In the genomic region with DNA sequence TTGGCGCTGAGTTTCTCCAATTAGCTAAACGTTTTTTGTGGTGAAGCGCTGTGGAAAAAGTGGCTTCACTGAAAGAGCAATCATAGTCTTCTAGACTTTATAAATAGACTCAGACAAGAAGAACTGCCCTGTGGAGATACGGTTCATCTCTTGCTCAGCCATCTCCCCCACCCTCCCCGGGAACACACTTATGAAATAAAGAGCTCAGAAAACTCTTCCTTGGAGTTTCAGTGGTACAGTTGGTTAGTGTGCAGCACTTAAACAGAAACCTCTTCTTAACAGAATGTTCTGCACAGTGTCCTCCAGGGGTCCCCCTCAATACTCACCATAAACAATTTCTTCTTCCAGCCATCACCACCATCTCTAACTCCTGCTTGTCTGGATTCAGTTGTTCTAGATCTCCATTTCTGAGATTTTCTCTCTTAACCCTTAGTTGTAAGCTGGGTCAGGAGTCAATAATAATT, we compare ENCODE assay signal across 9 cellular contexts.
A peak's percentile ranks its signal among the peaks of the same experiment; 100 is the strongest.
DNase-seq lines count a peak whose midpoint lies in the region; ATAC-seq lines count a peak whose summit lies in the region.
"Had no signal": no experiment of that assay in that cellular context is flagged by ENCODE, and none has a peak within 500 bp of the region (broad histone marks: within the 10 kb centered on the region; RNA-seq: fewer than 3 reads in every experiment).

No MANE protein-coding gene starts in this region.

- H3K27me3 ChIP-seq in CD4-positive, CD25-positive, alpha-beta regulatory T cell (ENCODE audit: control insufficient read depth, insufficient read depth, low read length): no peaks in the 10 kb centered on the region
- H3K27me3 ChIP-seq in MG63: no peaks in the 10 kb centered on the region

- H3K4me3 Mint-ChIP-seq in CD4-positive, CD25-positive, alpha-beta regulatory T cell: no peak overlapping the region
- H3K4me3 Mint-ChIP-seq: activated T-cell treated with anti-CD3 and anti-CD28 coated beads, Interleukin-2, amount 50 U/mL, for 72 hours had no signal

- no peaks in the 10 kb centered on the region for H3K9me3 ChIP-seq in CD4-positive, CD25-positive, alpha-beta regulatory T cell (ENCODE audit: control insufficient read depth in 2 of 2, low read length in 2 of 2)
- H3K9me3 ChIP-seq in MG63: no peaks in the 10 kb centered on the region

- no peaks in the 10 kb centered on the region for H3K9me3 Mint-ChIP-seq in CD4-positive, CD25-positive, alpha-beta regulatory T cell
- H3K9me3 Mint-ChIP-seq: activated T-cell treated with anti-CD3 and anti-CD28 coated beads, Interleukin-2, amount 50 U/mL, for 72 hours had no signal

- H3K4me1 Mint-ChIP-seq in CD4-positive, CD25-positive, alpha-beta regulatory T cell: peaks cover 0 to 33% (median 8%) of the 10 kb centered on the region in 4 donors

- peak overlapping the region in 2 of 3 donors; percentile 7 to 69 for H3K27ac Mint-ChIP-seq in CD4-positive, CD25-positive, alpha-beta regulatory T cell
- H3K27ac Mint-ChIP-seq: activated T-cell treated with anti-CD3 and anti-CD28 coated beads, Interleukin-2, amount 50 U/mL, for 72 hours had no signal

- H3K4me3 ChIP-seq in CD4-positive, CD25-positive, alpha-beta regulatory T cell (ENCODE audit: low read depth, low read length): no peak overlapping the region
- H3K4me3 ChIP-seq in MG63: no peak overlapping the region

- no peaks in the 10 kb centered on the region for H3K27me3 Mint-ChIP-seq in CD4-positive, CD25-positive, alpha-beta regulatory T cell

- no peak overlapping the region for H3K27ac ChIP-seq in CD4-positive, CD25-positive, alpha-beta regulatory T cell (ENCODE audit: insufficient read depth, low read length, poor library complexity, severe bottlenecking)

- peaks cover 7% of the 10 kb centered on the region for H3K36me3 Mint-ChIP-seq in CD4-positive, CD25-positive, alpha-beta regulatory T cell

- H3K4me1 ChIP-seq in CD4-positive, CD25-positive, alpha-beta regulatory T cell (ENCODE audit: control insufficient read depth, insufficient read depth, low read length, poor library complexity, severe bottlenecking): peaks cover 6% of the 10 kb centered on the region

- peak; percentile 68 to 73 for ATAC-seq in CD4-positive, CD25-positive, alpha-beta regulatory T cell (ENCODE audit: low read depth in 2 of 2)
- ATAC-seq in GM19463 (IDR thresholded peaks at IDR 0.05; ENCODE audit: unreplicated experiment): peak; percentile 97
- ATAC-seq in HG03457 (IDR thresholded peaks at IDR 0.05; ENCODE audit: unreplicated experiment): peak; percentile 99

- peak in 2 of 3 donors; percentile 33 to 68 for DNase-seq in CD4-positive, CD25-positive, alpha-beta regulatory T cell
- DNase-seq in fibroblast of gingiva (ENCODE audit: low read depth): peak; percentile 71
- DNase-seq in MG63: no peak
- DNase-seq in HCEC 1CT: no peak
- DNase-seq in activated CD4-positive, alpha-beta T cell treated with anti-CD3 and anti-CD28 coated beads, Interleukin-2, amount 50 U/mL, for 1 hour: no peak
- DNase-seq in NCI-H2171 (lab: John Stamatoyannopoulos, UW): no peak
- DNase-seq: activated T-cell treated with anti-CD3 and anti-CD28 coated beads, Interleukin-2, amount 50 U/mL, for 72 hours had no signal

- H3K36me3 ChIP-seq in CD4-positive, CD25-positive, alpha-beta regulatory T cell (ENCODE audit: control insufficient read depth, insufficient read depth, low read length): no peaks in the 10 kb centered on the region
- H3K36me3 ChIP-seq in MG63: no peaks in the 10 kb centered on the region

Comparison
In these comparisons a context has a peak if more than half of its experiments do, and no peak if none do; other contexts are left out.
1. DNase-seq: peak in CD4-positive, CD25-positive, alpha-beta regulatory T cell (2 of 3) and fibroblast of gingiva (single experiment); none in MG63 (single experiment), HCEC 1CT (single experiment), activated CD4-positive, alpha-beta T cell treated with anti-CD3 and anti-CD28 coated beads, Interleukin-2, amount 50 U/mL, for 1 hour (single experiment) and NCI-H2171 (single experiment).
2. Peak in every context shown above with its lines, with median percentiles within 50 percentile points of each other: ATAC-seq.